13 cellular contexts compared by ENCODE assay signal in genomic region chr16:57648125-57648524, GRCh38. TPM values are rescaled to one million over a fixed set of nuclear protein-coding genes. Genes with fewer than 3 reads are reported as not detected.
DNase-seq lines count a peak whose midpoint lies in the region; TF ChIP-seq lines count a peak whose summit lies in the region.
"Had no signal": no experiment of that assay in that cellular context is flagged by ENCODE, and none has a peak within 500 bp of the region (broad histone marks: within the 10 kb centered on the region; RNA-seq: fewer than 3 reads in every experiment).

No MANE protein-coding gene starts in this region.

- no peaks in the 10 kb centered on the region for H3K9me3 ChIP-seq in breast epithelium
- no peaks in the 10 kb centered on the region for H3K9me3 ChIP-seq in testis
- H3K9me3 ChIP-seq: tibial artery had no signal

- H3K36me3 ChIP-seq in breast epithelium (no peaks in the 10 kb centered on the region), testis (ENCODE audit: low read depth, missing control alignments) (no peaks in the 10 kb centered on the region)

- BruUV-seq in MCF 10A (replicated peaks; lab: Mats Ljungman, UMichigan): no TSS peak

- 72 to 81% methylated on average over 5 of the region's 5 CpGs for WGBS in testis, 2 donors

- H3K27me3 ChIP-seq in breast epithelium: no peaks in the 10 kb centered on the region
- no peaks in the 10 kb centered on the region for H3K27me3 ChIP-seq in testis

- CTCF ChIA-PET in MCF 10A (lab: Yijun Ruan, JAX) (interaction anchor here (0.8 to 5.9 kb wide), 26 partner anchors 11 to 242 kb away, joined by 3 to 141 read pairs (median 10); partner anchors contain the start of genes ADGRG1, ADGRG3 and KATNB1), RWPE1 (lab: Yijun Ruan, JAX) (interaction anchor here (0.6 to 3.6 kb wide), 16 partner anchors 10 to 90 kb away, joined by 3 to 22 read pairs (median 4); partner anchors contain the start of gene KATNB1)

- no peaks in the 10 kb centered on the region for H3K27me3 Mint-ChIP-seq in MCF 10A (ENCODE audit: insufficient read depth, unreplicated experiment)
- H3K27me3 Mint-ChIP-seq in immature natural killer cell (ENCODE audit: low read depth in 3 of 3): peaks cover 2 to 20% (median 16%) of the 10 kb centered on the region in 3 donors

- no peak for TF ChIP-seq CTCF in breast epithelium (IDR thresholded peaks at IDR 0.05)
- TF ChIP-seq CTCF in MCF 10A (IDR thresholded peaks at IDR 0.05; ENCODE audit: unreplicated experiment): no peak
- no peak for TF ChIP-seq CTCF in RWPE1 (conservative IDR thresholded peaks at IDR 0.05; ENCODE audit: low read depth)
- TF ChIP-seq CTCF in testis (IDR thresholded peaks at IDR 0.05): no peak
- TF ChIP-seq CTCF in GM13976 (IDR thresholded peaks at IDR 0.05; ENCODE audit: borderline replicate concordance, control extremely low read depth, extremely low read depth, insufficient read depth, missing control alignments): no peak

- peak overlapping the region; percentile 82 to 92 for H3K27ac ChIP-seq in breast epithelium
- peak overlapping the region; percentile 70 for H3K27ac ChIP-seq in RWPE1
- peak overlapping the region; percentile 3 to 42 for H3K27ac ChIP-seq in testis
- H3K27ac ChIP-seq: tibial artery had no signal

- no peak overlapping the region for H3K4me3 Mint-ChIP-seq in MCF 10A (ENCODE audit: unreplicated experiment)
- peak overlapping the region; percentile 90 to 99 (median 98) for H3K4me3 Mint-ChIP-seq in immature natural killer cell

- H3K27ac Mint-ChIP-seq in MCF 10A (ENCODE audit: low read depth, unreplicated experiment) (no peak overlapping the region), immature natural killer cell (peak overlapping the region; percentile 96 to 99 (median 98))

- TF ChIP-seq POLR2A in breast epithelium (IDR thresholded peaks at IDR 0.05) (no peak), testis (IDR thresholded peaks at IDR 0.05) (no peak)

- H3K36me3 Mint-ChIP-seq in MCF 10A (ENCODE audit: insufficient read depth, unreplicated experiment) (no peaks in the 10 kb centered on the region), immature natural killer cell (peaks cover 32 to 42% (median 33%) of the 10 kb centered on the region in 3 donors)

- in situ Hi-C loops in GM13976 (cut with MboI; ENCODE audit: low sequenced_read_pairs, unreplicated experiment): loop anchor here (5.0 kb wide), 1 partner anchor 51 kb away; no protein-coding TSS in a partner anchor

- intact Hi-C loops in breast epithelium (cut with DNase I; ENCODE audit: low total_unique reads) (no loop called here), MCF 10A (cut with micrococcal nuclease) (loop anchor here (2.0 kb wide), 1 partner anchor 73 kb away; no protein-coding TSS in a partner anchor), testis (cut with DNase I; ENCODE audit: low total_unique reads) (no loop called here)

- H3K4me1 Mint-ChIP-seq in MCF 10A (ENCODE audit: insufficient read depth, unreplicated experiment) (peaks cover 3% of the 10 kb centered on the region), immature natural killer cell (peaks cover 66 to 74% of the 10 kb centered on the region in 2 donors)

- H3K4me1 ChIP-seq in breast epithelium (peaks cover 0 to 5% of the 10 kb centered on the region in 2 donors), testis (peaks cover 17% of the 10 kb centered on the region)

- no peaks in the 10 kb centered on the region for H3K9me3 Mint-ChIP-seq in MCF 10A (ENCODE audit: unreplicated experiment)
- no peaks in the 10 kb centered on the region for H3K9me3 Mint-ChIP-seq in immature natural killer cell

- POLR2A ChIA-PET in MCF 10A (lab: Yijun Ruan, JAX): no interaction called here
- POLR2A ChIA-PET in RWPE1 (lab: Yijun Ruan, JAX; ENCODE audit: low non-redundant PET): interaction anchor here (1.0 kb wide), 1 partner anchor 27 kb away, joined by 3 read pairs; no protein-coding TSS in a partner anchor

- H3K4me3 ChIP-seq in breast epithelium (no peak overlapping the region), testis (no peak overlapping the region)
- H3K4me3 ChIP-seq: tibial artery had no signal

- DNase-seq in breast epithelium (ENCODE audit: low spot score in 2 of 2) (no peak), MCF 10A (ENCODE audit: unreplicated experiment) (no peak), RWPE1 (ENCODE audit: low spot score) (no peak), immature natural killer cell (peak; percentile 26 to 43 (median 39)), testis (no peak), NCI-H1105 (lab: John Stamatoyannopoulos, UW) (no peak), NCI-H524 (lab: John Stamatoyannopoulos, UW) (no peak), GM13976 (ENCODE audit: low spot score) (no peak)
- DNase-seq: foreskin fibroblast, tibial artery had no signal

RNA-seq across cellular contexts. Expression of gene ADGRG1, which starts 19.7 kb away (rescaled TPM):
- 10 to 100 TPM in 2 of 3 donors, 1 to 10 TPM in 1; 9.4 to 54.1 (median 34.0) TPM for total RNA-seq in breast epithelium
- 10.1 and 10.2 TPM in 2 replicates for total RNA-seq in MCF 10A (2022)
- 100 to 1,000 TPM; 218 to 784 (median 395) TPM for polyA plus RNA-seq in immature natural killer cell
- 100 to 1,000 TPM; 296 to 346 TPM for total RNA-seq in testis
- polyA plus RNA-seq in testis (ENCODE audit: insufficient read depth, low read depth, low replicate concordance): 134 TPM
- total RNA-seq: OCI-LY7 had no signal

RNA-seq across cellular contexts. Expression of gene ADGRG3, which starts 20.0 kb away (rescaled TPM):
- 1 to 10 TPM in 2 of 3 donors, under 1 TPM in 1; 0.64 to 5.2 (median 1.6) TPM for total RNA-seq in breast epithelium
- total RNA-seq in MCF 10A (2022): not detected in 2 replicates
- 10 to 100 TPM; 13.1 to 18.4 (median 15.7) TPM for polyA plus RNA-seq in immature natural killer cell
- total RNA-seq in testis: under 1 TPM; 0.37 to 0.63 TPM
- polyA plus RNA-seq in testis (ENCODE audit: insufficient read depth, low read depth, low replicate concordance): 0.82 TPM
- total RNA-seq: M059J, OCI-LY7 had no signal
- polyA plus RNA-seq: BJ had no signal

RNA-seq across cellular contexts. Expression of gene DRC7, which starts 46.5 kb away (rescaled TPM):
- total RNA-seq in breast epithelium (1 to 10 TPM in 1 of 3 donors, not detected in 2; 1.5 TPM), MCF 10A (2022) (not detected in 2 replicates), testis (10 to 100 TPM; 35.4 to 62.7 TPM)
- polyA plus RNA-seq in immature natural killer cell (not detected), testis (ENCODE audit: insufficient read depth, low read depth, low replicate concordance) (199 TPM)
- total RNA-seq: M059J had no signal
- polyA plus RNA-seq: BJ had no signal

Comparison
In these comparisons a context has a peak if more than half of its experiments do, and no peak if none do; other contexts are left out.
1. DNase-seq: peak in immature natural killer cell (3 of 3); none in breast epithelium (0 of 2), MCF 10A (single experiment), RWPE1 (single experiment), testis (single experiment), NCI-H1105 (single experiment), NCI-H524 (0 of 2) and GM13976 (single experiment).
2. H3K27ac ChIP-seq: peak in every context shown above with its lines; median percentile 87 in breast epithelium; 70 in RWPE1; 22 in testis.
3. RNA of gene ADGRG1, which starts 19.7 kb away (total RNA-seq): 296 to 346 TPM in testis; 9.4 to 54.1 TPM in breast epithelium and 10.1 to 10.2 TPM in MCF 10A; every median in the first group is over 4 times any median in the second.
4. RNA of gene DRC7, which starts 46.5 kb away (total RNA-seq): 35.4 to 62.7 TPM in testis; not detected in MCF 10A and 1.5 TPM in breast epithelium; every median in the first group is over 10 times any median in the second.